ENCODE assay signal across 22 cellular contexts in the genomic region with DNA sequence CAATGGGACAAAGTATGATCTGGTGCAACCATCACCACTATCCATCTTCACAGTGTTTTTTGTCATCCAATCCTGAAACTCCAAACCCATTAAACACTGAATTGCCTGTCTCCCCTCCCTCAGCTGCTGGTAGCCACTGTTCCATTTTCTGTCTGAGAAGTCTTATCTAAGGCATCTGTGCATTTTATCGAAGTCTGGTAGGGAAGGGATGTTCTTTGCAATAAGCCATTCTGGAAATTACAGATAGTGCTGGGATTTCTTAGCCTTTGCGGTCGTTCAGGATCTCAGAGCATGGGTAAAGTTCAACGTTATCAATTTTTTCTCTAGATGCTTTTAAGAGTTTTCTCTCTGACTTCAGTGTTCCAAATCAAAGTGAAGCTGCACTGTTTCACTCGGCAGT. TPM values are rescaled to one million over a fixed set of nuclear protein-coding genes. Genes with fewer than 3 reads are reported as not detected.
A peak's percentile ranks its signal among the peaks of the same experiment; 100 is the strongest.
DNase-seq lines count a peak whose midpoint lies in the region; ATAC-seq and TF ChIP-seq lines count a peak whose summit lies in the region.
"Had no signal": no experiment of that assay in that cellular context is flagged by ENCODE, and none has a peak within 500 bp of the region (broad histone marks: within the 10 kb centered on the region; RNA-seq: fewer than 3 reads in every experiment).

No MANE protein-coding gene starts in this region.

- no TSS peak for BruUV-seq in Panc1 (replicated peaks; lab: Mats Ljungman, UMichigan)

- no peak for TF ChIP-seq CTCF in AG04450 (IDR thresholded peaks at IDR 0.05; ENCODE audit: low read depth, low read length)
- no peak for TF ChIP-seq CTCF in Panc1 (IDR thresholded peaks at IDR 0.05)
- no peak for TF ChIP-seq CTCF in nephron progenitor cell (IDR thresholded peaks at IDR 0.05)

- H3K27ac Mint-ChIP-seq in nephron progenitor cell = peak overlapping the region; percentile 68
- H3K27ac Mint-ChIP-seq: CD4-positive, CD25-positive, alpha-beta regulatory T cell; CD8-positive, alpha-beta memory T cell had no signal

- no peak for DNase-seq in AG04450 (ENCODE audit: low read depth, low spot score)
- no peak for DNase-seq in Panc1 (ENCODE audit: low read depth, low spot score)
- peak; percentile 7 for DNase-seq in ecto neural progenitor cell (ENCODE audit: low spot score)
- no peak for DNase-seq in nephron progenitor cell
- no peak for DNase-seq in stimulated activated CD4-positive, alpha-beta T cell treated with anti-CD3 and anti-CD28 coated beads, Interleukin-4, amount 100 ng/mL, for 24 hours
- no peak for DNase-seq in SIG-M5 (lab: John Stamatoyannopoulos, UW)
- no peak for DNase-seq in NCI-H1436 (lab: John Stamatoyannopoulos, UW)
- DNase-seq: BE2C; C1 segment of cervical spinal cord; CD4-positive, CD25-positive, alpha-beta regulatory T cell; CD8-positive, alpha-beta memory T cell; COR-L47; DMS 273 treated with DMSO at 0.1 percent for 48 hours; DMS53; DND-41; EL; GM23248 had no signal

- H3K4me1 Mint-ChIP-seq in nephron progenitor cell = peaks cover 19% of the 10 kb centered on the region
- H3K4me1 Mint-ChIP-seq: CD8-positive, alpha-beta memory T cell had no signal

- no peak overlapping the region for H3K4me3 Mint-ChIP-seq in nephron progenitor cell
- H3K4me3 Mint-ChIP-seq: CD4-positive, CD25-positive, alpha-beta regulatory T cell; CD8-positive, alpha-beta memory T cell had no signal

- no peaks in the 10 kb centered on the region for H3K36me3 ChIP-seq in Panc1 (ENCODE audit: control insufficient read depth, insufficient read depth, low read length)
- H3K36me3 ChIP-seq: BE2C, HAP-1 had no signal

- in situ Hi-C loops in Panc1 (cut with HindIII; ENCODE audit: low pct_unique_long_range_greater_than_20kb, low sequenced_read_pairs) = no loop called here

- H3K4me3 ChIP-seq in AG04450 (ENCODE audit: low read depth, low read length) = no peak overlapping the region
- H3K4me3 ChIP-seq in Panc1 (ENCODE audit: low read depth in 2 of 2, low read length in 2 of 2) = no peak overlapping the region
- H3K4me3 ChIP-seq: GM23248, HAP-1 had no signal

- intact Hi-C loops in Panc1 (cut with micrococcal nuclease; ENCODE audit: unreplicated experiment) = no loop called here

- peaks cover 22% of the 10 kb centered on the region for H3K9me3 Mint-ChIP-seq in nephron progenitor cell

- CTCF ChIA-PET in AG04450 (lab: Charles Lee) (no interaction called here), Panc1 (lab: Charles Lee) (no interaction called here)

- POLR2A ChIA-PET in AG04450 (lab: Yijun Ruan, JAX) = interaction anchor here (0.6 kb wide), 1 partner anchor 19 kb away, joined by 3 read pairs; no protein-coding TSS in a partner anchor
- POLR2A ChIA-PET in Panc1 (lab: Charles Lee) = no interaction called here

- no peak for ATAC-seq in Panc1

- H3K27ac ChIP-seq in AG04450 (ENCODE audit: low read depth, low read length) (peak overlapping the region; percentile 11), Panc1 (ENCODE audit: low read length) (0 out of 2 replicates have a peak overlapping the region, but pooled peaks have one; percentile 23)
- H3K27ac ChIP-seq: GM23248 had no signal

- peaks cover 7% of the 10 kb centered on the region for H3K36me3 Mint-ChIP-seq in nephron progenitor cell (ENCODE audit: low read depth)
- H3K36me3 Mint-ChIP-seq: CD4-positive, CD25-positive, alpha-beta regulatory T cell; CD8-positive, alpha-beta memory T cell had no signal

- peaks cover 18% of the 10 kb centered on the region for H3K27me3 Mint-ChIP-seq in nephron progenitor cell (ENCODE audit: low read depth, poor library complexity)
- H3K27me3 Mint-ChIP-seq: CD4-positive, CD25-positive, alpha-beta regulatory T cell had no signal

- peaks cover 13% of the 10 kb centered on the region for H3K4me1 ChIP-seq in Panc1 (ENCODE audit: control insufficient read depth, insufficient read depth, low read length)
- H3K4me1 ChIP-seq: BE2C, HAP-1 had no signal

- H3K27me3 ChIP-seq in AG04450 (ENCODE audit: control insufficient read depth, insufficient read depth, low read length) (peaks cover 12% of the 10 kb centered on the region), Panc1 (ENCODE audit: control insufficient read depth, insufficient read depth, low read length) (no peaks in the 10 kb centered on the region)
- H3K27me3 ChIP-seq: BE2C had no signal

- peaks cover 16% of the 10 kb centered on the region for H3K9me3 ChIP-seq in AG04450 (ENCODE audit: control insufficient read depth, insufficient read depth, low read length)
- H3K9me3 ChIP-seq in Panc1 (ENCODE audit: control insufficient read depth, insufficient read depth, low read depth, low read length) = no peaks in the 10 kb centered on the region
- H3K9me3 ChIP-seq: BE2C, HAP-1 had no signal

RNA-seq across cellular contexts. Expression of gene KIF25, which starts 24.1 kb away (rescaled TPM):
- polyA plus RNA-seq in AG04450 (2011; rRNA removed) = not detected in 2 replicates
- polyA minus RNA-seq in AG04450 (2011; rRNA and poly(A)+ RNA removed) = not detected in 2 replicates
- total RNA-seq in Panc1 (2021; ENCODE audit: unreplicated experiment) = 0.44 TPM
- polyA plus RNA-seq in Panc1 (2012; ENCODE audit: insufficient read length) = 0.75 TPM
- total RNA-seq: A172; CD4-positive, CD25-positive, alpha-beta regulatory T cell; CD8-positive, alpha-beta memory T cell; G401; GM23248; HT-29 had no signal
- polyA plus RNA-seq: CD4-positive, CD25-positive, alpha-beta regulatory T cell; CD8-positive, alpha-beta memory T cell; GM23248 had no signal

RNA-seq across cellular contexts. Expression of gene FRMD1, which starts 57.4 kb away (rescaled TPM):
- not detected in 2 replicates for polyA plus RNA-seq in AG04450 (2011; rRNA removed)
- not detected in 2 replicates for polyA minus RNA-seq in AG04450 (2011; rRNA and poly(A)+ RNA removed)
- 0.15 TPM for total RNA-seq in Panc1 (2021; ENCODE audit: unreplicated experiment)
- polyA plus RNA-seq in Panc1 (2012; ENCODE audit: insufficient read length) = not detected
- total RNA-seq: A172; CD4-positive, CD25-positive, alpha-beta regulatory T cell; CD8-positive, alpha-beta memory T cell; G401; GM23248; H4; HT-29 had no signal
- polyA plus RNA-seq: CD4-positive, CD25-positive, alpha-beta regulatory T cell; CD8-positive, alpha-beta memory T cell; GM23248 had no signal
